In the genomic region with DNA sequence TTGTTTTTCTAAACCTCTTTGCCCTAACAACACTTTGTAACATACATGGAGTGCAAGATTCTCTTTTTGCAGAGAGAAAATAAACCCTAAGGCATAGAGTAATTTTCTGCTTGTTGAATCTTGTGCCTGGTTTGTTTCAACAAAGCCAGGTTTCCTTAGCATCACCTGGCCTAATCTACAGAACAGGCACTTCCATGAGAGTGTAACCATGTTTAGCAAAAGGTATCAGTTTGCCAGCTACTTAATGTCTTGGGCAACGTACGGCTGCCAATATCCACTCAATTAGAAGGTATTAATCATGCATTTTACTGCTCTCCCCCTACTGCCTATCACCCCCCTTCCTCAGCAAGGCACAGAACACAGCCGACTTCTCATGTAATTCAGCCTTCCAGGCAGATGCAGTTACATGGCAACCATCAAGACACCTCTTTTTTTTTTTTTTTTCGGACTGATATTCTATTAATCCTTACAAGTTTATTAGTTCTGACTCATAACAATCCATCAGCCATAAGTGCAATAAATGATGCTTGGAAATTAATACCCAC, we compare ENCODE assay signal across 17 cellular contexts.
DNase-seq lines count a peak whose midpoint lies in the region; ATAC-seq and TF ChIP-seq lines count a peak whose summit lies in the region.
"Had no signal": no experiment of that assay in that cellular context is flagged by ENCODE, and none has a peak within 500 bp of the region (broad histone marks: within the 10 kb centered on the region; RNA-seq: fewer than 3 reads in every experiment).

No MANE protein-coding gene starts in this region.

- H3K4me1 ChIP-seq in vagina = peaks cover 15% of the 10 kb centered on the region
- H3K4me1 ChIP-seq: gastroesophageal sphincter, upper lobe of right lung had no signal

- ATAC-seq in GM18870 (IDR thresholded peaks at IDR 0.05; ENCODE audit: unreplicated experiment) = no peak
- ATAC-seq: gastroesophageal sphincter; natural killer cell treated with Interleukin-12 subunit alpha and Interleukin-12 subunit beta and Interleukin-15 and Interleukin-18, amount 100 ng/mL, for 72 hours; Right ventricle myocardium inferior; upper lobe of right lung had no signal

- TF ChIP-seq CTCF in epithelial cell of esophagus (IDR thresholded peaks at IDR 0.05; ENCODE audit: insufficient read depth, low read depth, low read length, missing control alignments) (no peak), vagina (IDR thresholded peaks at IDR 0.05) (no peak)

- no peaks in the 10 kb centered on the region for H3K9me3 ChIP-seq in vagina
- H3K9me3 ChIP-seq: gastroesophageal sphincter, upper lobe of right lung had no signal

- H3K36me3 ChIP-seq in vagina = no peaks in the 10 kb centered on the region
- H3K36me3 ChIP-seq: gastroesophageal sphincter, upper lobe of right lung had no signal

- intact Hi-C loops in vagina (cut with DNase I) = no loop called here

- no peaks in the 10 kb centered on the region for H3K27me3 ChIP-seq in vagina
- H3K27me3 ChIP-seq: gastroesophageal sphincter, upper lobe of right lung had no signal

- DNase-seq in NCI-H748 (lab: John Stamatoyannopoulos, UW; ENCODE audit: unreplicated experiment) = peak; percentile 61
- no peak for DNase-seq in NCI-H748 treated with DMSO at 0.1 percent for 48 hours (lab: John Stamatoyannopoulos, UW)
- DNase-seq in NCI-H2171 treated with DMSO at 0.1 percent for 48 hours (lab: John Stamatoyannopoulos, UW) = peak; percentile 84
- peak; percentile 73 for DNase-seq in epithelial cell of esophagus (ENCODE audit: low read depth)
- no peak for DNase-seq in vagina (ENCODE audit: extremely low spot score in 2 of 2)
- no peak for DNase-seq in cerebellar cortex (ENCODE audit: low spot score)
- no peak for DNase-seq in activated CD4-positive, alpha-beta T cell treated with anti-CD3 and anti-CD28 coated beads, Interleukin-2, amount 50 U/mL, for 48 hours
- DNase-seq: ACHN; activated B cell treated with CpG ODN at 0.5 μM for 24 hours; activated effector memory CD4-positive, alpha-beta T cell treated with Interleukin-2 at 50 U/mL for 16 hours; amniotic stem cell; CD4-positive, alpha-beta memory T cell; upper lobe of right lung had no signal

- no peak for TF ChIP-seq POLR2A in vagina (IDR thresholded peaks at IDR 0.05)

- peak overlapping the region; percentile 38 for H3K27ac ChIP-seq in vagina
- H3K27ac ChIP-seq: gastroesophageal sphincter, upper lobe of right lung had no signal

- H3K4me3 ChIP-seq in epithelial cell of esophagus (ENCODE audit: low read length) (no peak overlapping the region), vagina (no peak overlapping the region)
- H3K4me3 ChIP-seq: gastroesophageal sphincter, upper lobe of right lung had no signal

Comparison
In these comparisons a context has a peak if more than half of its experiments do, and no peak if none do; other contexts are left out.
1. DNase-seq: peak in NCI-H748 (single experiment), NCI-H2171 treated with DMSO at 0.1 percent for 48 hours (single experiment) and epithelial cell of esophagus (single experiment); none in NCI-H748 treated with DMSO at 0.1 percent for 48 hours (single experiment), vagina (0 of 2), cerebellar cortex (single experiment) and activated CD4-positive, alpha-beta T cell treated with anti-CD3 and anti-CD28 coated beads, Interleukin-2, amount 50 U/mL, for 48 hours (0 of 2).